Comparison of ENCODE assay signal across 1 cellular context in the genomic region with DNA sequence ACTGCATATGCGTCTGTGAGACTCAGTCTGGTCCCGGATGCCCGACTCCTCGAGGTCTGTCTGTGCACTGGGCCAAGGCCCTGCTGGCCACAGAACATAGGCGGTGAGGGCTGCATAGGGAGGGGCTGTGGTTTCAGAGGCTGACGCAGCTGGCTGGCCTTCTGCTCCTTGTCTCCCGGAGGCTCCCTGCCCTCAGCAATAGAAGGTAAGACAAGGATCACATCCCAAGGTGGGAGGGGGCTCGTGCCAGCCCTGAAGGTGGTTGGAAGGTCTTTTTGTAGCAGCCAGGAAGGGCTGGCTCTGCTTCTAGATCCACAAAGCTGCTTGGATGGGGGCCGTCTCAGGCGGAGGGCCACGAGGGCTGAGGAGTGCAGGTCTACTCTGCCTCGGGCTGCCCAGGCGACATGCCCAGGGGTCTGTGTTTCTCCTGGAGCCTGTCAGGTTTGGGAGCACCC.
A peak's percentile ranks its signal among the peaks of the same experiment; 100 is the strongest.
TF ChIP-seq lines count a peak whose summit lies in the region.

No MANE protein-coding gene starts in this region.

TF ChIP-seq in HepG2, 621 proteins besides CTCF, POLR2A, EP300 and RAD21 (continued from another document):
- TF ChIP-seq, protein P1, sequence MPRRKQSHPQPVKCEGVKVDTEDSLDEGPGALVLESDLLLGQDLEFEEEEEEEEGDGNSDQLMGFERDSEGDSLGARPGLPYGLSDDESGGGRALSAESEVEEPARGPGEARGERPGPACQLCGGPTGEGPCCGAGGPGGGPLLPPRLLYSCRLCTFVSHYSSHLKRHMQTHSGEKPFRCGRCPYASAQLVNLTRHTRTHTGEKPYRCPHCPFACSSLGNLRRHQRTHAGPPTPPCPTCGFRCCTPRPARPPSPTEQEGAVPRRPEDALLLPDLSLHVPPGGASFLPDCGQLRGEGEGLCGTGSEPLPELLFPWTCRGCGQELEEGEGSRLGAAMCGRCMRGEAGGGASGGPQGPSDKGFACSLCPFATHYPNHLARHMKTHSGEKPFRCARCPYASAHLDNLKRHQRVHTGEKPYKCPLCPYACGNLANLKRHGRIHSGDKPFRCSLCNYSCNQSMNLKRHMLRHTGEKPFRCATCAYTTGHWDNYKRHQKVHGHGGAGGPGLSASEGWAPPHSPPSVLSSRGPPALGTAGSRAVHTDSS (CRISPR knock-in tag; conservative IDR thresholded peaks at IDR 0.05) = 0 out of 2 replicates have a peak, but pooled peaks have one; percentile 49
- no peak for TF ChIP-seq ZNF383 (CRISPR knock-in tag; IDR thresholded peaks at IDR 0.05; ENCODE audit: borderline replicate concordance)
- no peak for TF ChIP-seq RARA (CRISPR knock-in tag; IDR thresholded peaks at IDR 0.05)
- TF ChIP-seq ELF4 (CRISPR knock-in tag; IDR thresholded peaks at IDR 0.05; ENCODE audit: borderline replicate concordance) = no peak
- no peak for TF ChIP-seq DMAP1 (CRISPR knock-in tag; IDR thresholded peaks at IDR 0.05)
- TF ChIP-seq, protein P2, sequence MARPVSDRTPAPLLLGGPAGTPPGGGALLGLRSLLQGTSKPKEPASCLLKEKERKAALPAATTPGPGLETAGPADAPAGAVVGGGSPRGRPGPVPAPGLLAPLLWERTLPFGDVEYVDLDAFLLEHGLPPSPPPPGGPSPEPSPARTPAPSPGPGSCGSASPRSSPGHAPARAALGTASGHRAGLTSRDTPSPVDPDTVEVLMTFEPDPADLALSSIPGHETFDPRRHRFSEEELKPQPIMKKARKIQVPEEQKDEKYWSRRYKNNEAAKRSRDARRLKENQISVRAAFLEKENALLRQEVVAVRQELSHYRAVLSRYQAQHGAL (CRISPR knock-in tag; IDR thresholded peaks at IDR 0.05; ENCODE audit: not compliant biosample characterization) = no peak
- TF ChIP-seq MEIS1 (CRISPR knock-in tag; IDR thresholded peaks at IDR 0.05; ENCODE audit: borderline replicate concordance) = no peak
- no peak for TF ChIP-seq ZFP62 (CRISPR knock-in tag; IDR thresholded peaks at IDR 0.05)
- TF ChIP-seq, protein P3, sequence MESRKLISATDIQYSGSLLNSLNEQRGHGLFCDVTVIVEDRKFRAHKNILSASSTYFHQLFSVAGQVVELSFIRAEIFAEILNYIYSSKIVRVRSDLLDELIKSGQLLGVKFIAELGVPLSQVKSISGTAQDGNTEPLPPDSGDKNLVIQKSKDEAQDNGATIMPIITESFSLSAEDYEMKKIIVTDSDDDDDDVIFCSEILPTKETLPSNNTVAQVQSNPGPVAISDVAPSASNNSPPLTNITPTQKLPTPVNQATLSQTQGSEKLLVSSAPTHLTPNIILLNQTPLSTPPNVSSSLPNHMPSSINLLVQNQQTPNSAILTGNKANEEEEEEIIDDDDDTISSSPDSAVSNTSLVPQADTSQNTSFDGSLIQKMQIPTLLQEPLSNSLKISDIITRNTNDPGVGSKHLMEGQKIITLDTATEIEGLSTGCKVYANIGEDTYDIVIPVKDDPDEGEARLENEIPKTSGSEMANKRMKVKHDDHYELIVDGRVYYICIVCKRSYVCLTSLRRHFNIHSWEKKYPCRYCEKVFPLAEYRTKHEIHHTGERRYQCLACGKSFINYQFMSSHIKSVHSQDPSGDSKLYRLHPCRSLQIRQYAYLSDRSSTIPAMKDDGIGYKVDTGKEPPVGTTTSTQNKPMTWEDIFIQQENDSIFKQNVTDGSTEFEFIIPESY (CRISPR knock-in tag; IDR thresholded peaks at IDR 0.05) = no peak
- TF ChIP-seq TOE1 (CRISPR knock-in tag; IDR thresholded peaks at IDR 0.05) = no peak
- no peak for TF ChIP-seq ZSCAN20 (CRISPR knock-in tag; IDR thresholded peaks at IDR 0.05; ENCODE audit: borderline replicate concordance)
- TF ChIP-seq, protein P4, sequence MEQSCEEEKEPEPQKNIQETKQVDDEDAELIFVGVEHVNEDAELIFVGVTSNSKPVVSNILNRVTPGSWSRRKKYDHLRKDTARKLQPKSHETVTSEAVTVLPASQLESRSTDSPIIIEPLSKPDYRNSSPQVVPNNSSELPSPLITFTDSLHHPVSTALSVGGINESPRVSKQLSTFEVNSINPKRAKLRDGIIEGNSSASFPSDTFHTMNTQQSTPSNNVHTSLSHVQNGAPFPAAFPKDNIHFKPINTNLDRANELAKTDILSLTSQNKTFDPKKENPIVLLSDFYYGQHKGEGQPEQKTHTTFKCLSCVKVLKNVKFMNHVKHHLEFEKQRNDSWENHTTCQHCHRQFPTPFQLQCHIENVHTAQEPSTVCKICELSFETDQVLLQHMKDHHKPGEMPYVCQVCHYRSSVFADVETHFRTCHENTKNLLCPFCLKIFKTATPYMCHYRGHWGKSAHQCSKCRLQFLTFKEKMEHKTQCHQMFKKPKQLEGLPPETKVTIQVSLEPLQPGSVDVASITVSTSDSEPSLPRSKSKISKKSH (CRISPR knock-in tag; IDR thresholded peaks at IDR 0.05; ENCODE audit: borderline replicate concordance) = 0 out of 2 replicates have a peak, but pooled peaks have one; percentile 35
- TF ChIP-seq ZNF333 (CRISPR knock-in tag; IDR thresholded peaks at IDR 0.05; ENCODE audit: borderline replicate concordance) = no peak
- TF ChIP-seq ZNF687 (CRISPR knock-in tag; IDR thresholded peaks at IDR 0.05) = peak; percentile 36
- no peak for TF ChIP-seq ZNF24 (IDR thresholded peaks at IDR 0.05)
- no peak for TF ChIP-seq SOX13 (IDR thresholded peaks at IDR 0.05)
- no peak for TF ChIP-seq SOX13 (CRISPR knock-in tag; conservative IDR thresholded peaks at IDR 0.05 in 1 of 2, IDR thresholded peaks at IDR 0.05 in 1 of 2)
- no peak for TF ChIP-seq USF2 (IDR thresholded peaks at IDR 0.05; ENCODE audit: low read depth, low read length)
- no peak for TF ChIP-seq USF2 (CRISPR knock-in tag; IDR thresholded peaks at IDR 0.05; ENCODE audit: borderline replicate concordance)
